Comparison of ENCODE assay signal across 26 cellular contexts in genomic region chr2:103818176-103818575, GRCh38.
DNase-seq lines count a peak whose midpoint lies in the region; ATAC-seq, FAIRE-seq and TF ChIP-seq lines count a peak whose summit lies in the region.
"Had no signal": no experiment of that assay in that cellular context is flagged by ENCODE, and none has a peak within 500 bp of the region (broad histone marks: within the 10 kb centered on the region; RNA-seq: fewer than 3 reads in every experiment).

No MANE protein-coding gene starts in this region.

- peaks cover 21 to 33% of the 10 kb centered on the region in 2 experiments for H3K4me1 Mint-ChIP-seq in H9
- H3K4me1 Mint-ChIP-seq: CD14-positive monocyte; CD8-positive, alpha-beta memory T cell had no signal

- CTCF ChIA-PET in H1 (lab: Charles Lee; ENCODE audit: partially characterized antibody), result no interaction called here

- no peak for TF ChIP-seq RAD21 in H1 (IDR thresholded peaks at IDR 0.05 in 1 of 2, conservative IDR thresholded peaks at IDR 0.05 in 1 of 2; ENCODE audit: low read depth in 2 of 2, low read length in 2 of 2)

- ATAC-seq in GM19351 (IDR thresholded peaks at IDR 0.05; ENCODE audit: unreplicated experiment), result no peak
- ATAC-seq: A549, GM12878, HCT116 had no signal

- no peak overlapping the region for H3K27ac ChIP-seq in H9 (ENCODE audit: insufficient read length, low read depth, low read length)
- H3K27ac ChIP-seq in HUES64 (ENCODE audit: low read depth, low read length), result peak overlapping the region; percentile 64; the same call in 1 of the 2 replicates
- H3K27ac ChIP-seq in H1 (ENCODE audit: low read depth, low read length), result no peak overlapping the region
- H3K27ac ChIP-seq in iPS-20b (ENCODE audit: low read length), result no peak overlapping the region
- H3K27ac ChIP-seq: A549; BLaER1 treated with 17β-estradiol and CSF1 and Interleukin-3, amounts not matched to agents 10 nM and 100 nM had no signal

- no peaks in the 10 kb centered on the region for H3K27me3 Mint-ChIP-seq in H9 (ENCODE audit: low read depth)
- H3K27me3 Mint-ChIP-seq: CD4-positive, alpha-beta T cell; CD8-positive, alpha-beta memory T cell had no signal

- no peak overlapping the region for H3K23ac ChIP-seq in H9 (ENCODE audit: insufficient read length, low read depth, low read length)
- no peak overlapping the region for H3K23ac ChIP-seq in H1 (ENCODE audit: insufficient read length)

- H3K56ac ChIP-seq in H9 (ENCODE audit: insufficient read length, low read depth, low read length) (no peak overlapping the region), H1 (replicated peaks; ENCODE audit: insufficient read length, low read depth, low read length) (no peak overlapping the region)

- H3K9me3 ChIP-seq in H9 (ENCODE audit: control insufficient read depth, low read depth, low read length) (no peaks in the 10 kb centered on the region), HUES64 (ENCODE audit: insufficient read depth, low read depth, low read length) (no peaks in the 10 kb centered on the region), H1 (ENCODE audit: insufficient read depth in 2 of 2, low read depth in 1 of 2, low read length in 1 of 2) (no peaks in the 10 kb centered on the region), iPS-20b (ENCODE audit: insufficient read depth, low read depth, low read length) (no peaks in the 10 kb centered on the region)
- H3K9me3 ChIP-seq: A549; BE2C; BLaER1 treated with 17β-estradiol and CSF1 and Interleukin-3, amounts not matched to agents 10 nM and 100 nM had no signal

- H3K4me3 Mint-ChIP-seq in H9, result peak overlapping the region in 1 of 2 experiments; percentile 30; a peak in 3 of 5 replicates
- H3K4me3 Mint-ChIP-seq: CD14-positive monocyte; CD4-positive, alpha-beta T cell; CD8-positive, alpha-beta memory T cell had no signal

- H2BK12ac ChIP-seq in H9 (ENCODE audit: insufficient read length, low read depth, low read length) (no peak overlapping the region), H1 (ENCODE audit: low read depth, low read length) (no peak overlapping the region)

- POLR2A ChIA-PET in H1 (lab: Charles Lee; ENCODE audit: partially characterized antibody), result no interaction called here

- H4K20me1 ChIP-seq in H9 (ENCODE audit: control insufficient read depth, insufficient read depth, insufficient read length), result no peaks in the 10 kb centered on the region
- no peaks in the 10 kb centered on the region for H4K20me1 ChIP-seq in H1 (replicated peaks in 1 of 2; ENCODE audit: control insufficient read depth in 1 of 2, insufficient read depth in 2 of 2, low read length in 2 of 2)
- H4K20me1 ChIP-seq: BLaER1 treated with 17β-estradiol and CSF1 and Interleukin-3, amounts not matched to agents 10 nM and 100 nM had no signal

- no peak overlapping the region for H2BK5ac ChIP-seq in H9 (ENCODE audit: insufficient read length, low read length)
- no peak overlapping the region; the same call in 1 of the 2 replicates for H2BK5ac ChIP-seq in H1 (ENCODE audit: low read depth, low read length)

- H2BK20ac ChIP-seq in H9 (ENCODE audit: low read depth, low read length, poor library complexity, severe bottlenecking) (no peak overlapping the region), H1 (ENCODE audit: low read length) (no peak overlapping the region)

- no peak overlapping the region for H3T11ph ChIP-seq in H9 (ENCODE audit: low read length)

- no peak overlapping the region for H4K91ac ChIP-seq in H9 (ENCODE audit: insufficient read length, low read depth, low read length)
- H4K91ac ChIP-seq in H1 (replicated peaks; ENCODE audit: insufficient read length, low read length), result no peak overlapping the region

- no peaks in the 10 kb centered on the region; a peak in 1 of 7 replicates for H3K36me3 Mint-ChIP-seq in H9 (ENCODE audit: insufficient read depth in 1 of 3, low read depth in 3 of 3)
- H3K36me3 Mint-ChIP-seq: CD14-positive monocyte; CD8-positive, alpha-beta memory T cell had no signal

- H3K14ac ChIP-seq in H9 (ENCODE audit: insufficient read depth, low read length) (no peak overlapping the region), H1 (ENCODE audit: insufficient read length) (no peak overlapping the region)

- H3K36me3 ChIP-seq in HUES64 (ENCODE audit: insufficient read depth, low read length), result no peaks in the 10 kb centered on the region
- no peaks in the 10 kb centered on the region for H3K36me3 ChIP-seq in H1 (ENCODE audit: control insufficient read depth in 2 of 4, insufficient read depth in 4 of 4, low read length in 3 of 4)
- H3K36me3 ChIP-seq in iPS-20b (ENCODE audit: insufficient read depth, low read depth, low read length), result no peaks in the 10 kb centered on the region
- H3K36me3 ChIP-seq: BE2C; BLaER1 treated with 17β-estradiol and CSF1 and Interleukin-3, amounts not matched to agents 10 nM and 100 nM had no signal

- no peaks in the 10 kb centered on the region for H3K79me1 ChIP-seq in H9 (ENCODE audit: insufficient read depth, low read depth, low read length, poor library complexity, severe bottlenecking)
- H3K79me1 ChIP-seq in H1 (ENCODE audit: low read depth, low read length), result no peaks in the 10 kb centered on the region

- H2AK5ac ChIP-seq in H9 (ENCODE audit: insufficient read length, low read length) (no peak overlapping the region), H1 (ENCODE audit: low read depth, low read length) (no peak overlapping the region)

- H2AFZ ChIP-seq in H9 (ENCODE audit: low read length), result no peak overlapping the region
- no peak overlapping the region for H2AFZ ChIP-seq in H1 (ENCODE audit: low read length)

- H3K23me2 ChIP-seq in H9 (ENCODE audit: insufficient read length, low read depth, low read length, poor library complexity, severe bottlenecking) (no peaks in the 10 kb centered on the region), H1 (ENCODE audit: low read depth, low read length) (no peaks in the 10 kb centered on the region)

- H4K5ac ChIP-seq in H9 (ENCODE audit: insufficient read length, low read depth, low read length) (no peak overlapping the region), H1 (ENCODE audit: insufficient read length, low read depth, low read length) (no peak overlapping the region)

- H3K79me2 ChIP-seq in H9 (ENCODE audit: insufficient read depth, low read length) (no peaks in the 10 kb centered on the region), H1 (ENCODE audit: control insufficient read depth in 1 of 2, insufficient read depth in 2 of 2, low read length in 2 of 2) (no peaks in the 10 kb centered on the region)

- H4K8ac ChIP-seq in H9 (replicated peaks; ENCODE audit: insufficient read length, low read depth, low read length), result no peak overlapping the region
- no peak overlapping the region for H4K8ac ChIP-seq in H1 (ENCODE audit: extremely low read depth, insufficient read depth, low read length)

- H3K18ac ChIP-seq in H9 (ENCODE audit: insufficient read length, low read depth, low read length) (no peak overlapping the region), H1 (ENCODE audit: extremely low read depth, low read length) (no peak overlapping the region)

- no peak for FAIRE-seq in H1 (lab: Jason Lieb, UNC)
- FAIRE-seq: A549, D721Med, GM12878, GM19239 had no signal

- H2BK15ac ChIP-seq in H9 (ENCODE audit: low read depth, low read length) (no peak overlapping the region), H1 (ENCODE audit: low read length) (no peak overlapping the region)

- TF ChIP-seq POLR2A in H1 (IDR thresholded peaks at IDR 0.05; ENCODE audit: control extremely low read depth in 1 of 2, low read depth in 2 of 2, low read length in 2 of 2), result no peak

- H3K4ac ChIP-seq in H9 (ENCODE audit: low read depth, low read length), result no peak overlapping the region
- no peak overlapping the region for H3K4ac ChIP-seq in H1 (replicated peaks; ENCODE audit: insufficient read length, low read depth, low read length)

- DNase-seq in H9 (no peak), H1 (ENCODE audit: low read depth in 1 of 2, low spot score in 2 of 2) (peak in 1 of 2 experiments; percentile 21), dedifferentiated amniotic fluid mesenchymal stem cell (ENCODE audit: extremely low spot score) (no peak), NCI-H82 treated with DMSO at 0.1 percent for 48 hours (lab: John Stamatoyannopoulos, UW; ENCODE audit: unreplicated experiment) (no peak)
- DNase-seq: 8988T; ACHN; AML-193; BE2C; CD4-positive, alpha-beta T cell; CD8-positive, alpha-beta memory T cell; DMS 273 treated with DMSO at 0.1 percent for 48 hours; DMS79; EL; GDM1; GOT3; H7 had no signal

- TF ChIP-seq EP300 in H1 (IDR thresholded peaks at IDR 0.05; ENCODE audit: borderline replicate concordance in 1 of 2, low read depth in 2 of 2, low read length in 2 of 2), result no peak

- no CpG with 5 or more reads among the region's 2 CpGs for WGBS in H9 (ENCODE audit: extremely low coverage, insufficient read length, low lambda C conversion rate)
- WGBS in HUES64, result 13% methylated on average over 2 of the region's 2 CpGs
- 3% methylated on average over 2 of the region's 2 CpGs; no CpG with 5 or more reads in 1 of the 2 experiments for WGBS in H1 (ENCODE audit: extremely low coverage in 1 of 2, insufficient coverage in 1 of 2, insufficient read length in 1 of 2, insufficient replicate concordance in 2 of 2, low coverage in 1 of 2, low lambda C conversion rate in 2 of 2, missing lambda C conversion rate in 1 of 2), 2 experiments

- no peak overlapping the region for H3K9ac ChIP-seq in H9 (ENCODE audit: extremely low read depth, insufficient read length, low read length)
- no peak overlapping the region for H3K9ac ChIP-seq in HUES64 (ENCODE audit: low read depth, low read length)
- no peak overlapping the region for H3K9ac ChIP-seq in H1 (replicated peaks in 1 of 4; ENCODE audit: extremely low read depth in 1 of 4, low read depth in 3 of 4, low read length in 3 of 4)
- H3K9ac ChIP-seq in iPS-20b (ENCODE audit: low read depth, low read length), result no peak overlapping the region
- H3K9ac ChIP-seq: BLaER1 treated with 17β-estradiol and CSF1 and Interleukin-3, amounts not matched to agents 10 nM and 100 nM had no signal

- H3K9me3 Mint-ChIP-seq in H9, result no peaks in the 10 kb centered on the region
- H3K9me3 Mint-ChIP-seq: CD4-positive, alpha-beta T cell had no signal

- H3K4me3 ChIP-seq in HUES64 (ENCODE audit: low read length), result no peak overlapping the region
- peak overlapping the region in 1 of 4 experiments; percentile 29; a peak in 2 of 8 replicates for H3K4me3 ChIP-seq in H1 (ENCODE audit: extremely low read depth in 1 of 4, insufficient read depth in 2 of 4, low read depth in 3 of 4, low read length in 4 of 4)
- H3K4me3 ChIP-seq in iPS-20b (ENCODE audit: low read length), result peak overlapping the region; percentile 1; the same call in 1 of the 2 replicates
- H3K4me3 ChIP-seq: A549; BLaER1 treated with 17β-estradiol and CSF1 and Interleukin-3, amounts not matched to agents 10 nM and 100 nM; GM12878 had no signal

- H3K4me2 ChIP-seq in H9 (ENCODE audit: insufficient read depth, insufficient read length, low read length) (peak overlapping the region; percentile 18), H1 (ENCODE audit: insufficient read depth in 1 of 2, low read depth in 2 of 2, low read length in 2 of 2) (peak overlapping the region; percentile 32 to 53; a peak in 3 of 4 replicates)
- H3K4me2 ChIP-seq: A549; BLaER1 treated with 17β-estradiol and CSF1 and Interleukin-3, amounts not matched to agents 10 nM and 100 nM had no signal

- TF ChIP-seq CTCF in H9 (conservative IDR thresholded peaks at IDR 0.05) (no peak), H1 (IDR thresholded peaks at IDR 0.05; ENCODE audit: control extremely low read depth in 1 of 3, insufficient read depth in 1 of 3, low read depth in 1 of 3, low read length in 3 of 3) (no peak)

- H3K27me3 ChIP-seq in H9 (ENCODE audit: insufficient read depth, low read length), result no peaks in the 10 kb centered on the region
- no peaks in the 10 kb centered on the region for H3K27me3 ChIP-seq in HUES64 (ENCODE audit: insufficient read depth, low read length)
- H3K27me3 ChIP-seq in H1 (replicated peaks in 1 of 4; ENCODE audit: control insufficient read depth in 3 of 4, extremely low read depth in 1 of 4, insufficient read depth in 3 of 4, low read length in 3 of 4), result no peaks in the 10 kb centered on the region
- H3K27me3 ChIP-seq in iPS-20b (ENCODE audit: insufficient read depth, low read length), result no peaks in the 10 kb centered on the region
- H3K27me3 ChIP-seq: BE2C; BLaER1 treated with 17β-estradiol and CSF1 and Interleukin-3, amounts not matched to agents 10 nM and 100 nM had no signal

- H3K4me1 ChIP-seq in H9 (ENCODE audit: insufficient read depth, low read length), result no peaks in the 10 kb centered on the region
- peaks cover 25% of the 10 kb centered on the region for H3K4me1 ChIP-seq in HUES64 (ENCODE audit: insufficient read depth, low read length)
- H3K4me1 ChIP-seq in H1 (replicated peaks in 1 of 4; ENCODE audit: control insufficient read depth in 3 of 4, insufficient read depth in 4 of 4, low read length in 3 of 4), result peaks cover 0 to 6% (median 3%) of the 10 kb centered on the region in 4 experiments; a peak in 1 of 7 replicates
- peaks cover 8% of the 10 kb centered on the region; the same call in 1 of the 2 replicates for H3K4me1 ChIP-seq in iPS-20b (ENCODE audit: insufficient read depth, low read length)
- H3K4me1 ChIP-seq: A549; BE2C; BLaER1 treated with 17β-estradiol and CSF1 and Interleukin-3, amounts not matched to agents 10 nM and 100 nM had no signal

- peak overlapping the region in 1 of 3 experiments; percentile 89; a peak in 3 of 7 replicates for H3K27ac Mint-ChIP-seq in H9
- H3K27ac Mint-ChIP-seq: CD14-positive monocyte; CD4-positive, alpha-beta T cell; CD8-positive, alpha-beta memory T cell had no signal

- no peak overlapping the region for H2BK120ac ChIP-seq in H9 (ENCODE audit: low read depth, low read length, poor library complexity, severe bottlenecking)
- H2BK120ac ChIP-seq in H1 (replicated peaks; ENCODE audit: low read depth, low read length), result no peak overlapping the region
